ENCODE assay signal across 2 cellular contexts in the genomic region with DNA sequence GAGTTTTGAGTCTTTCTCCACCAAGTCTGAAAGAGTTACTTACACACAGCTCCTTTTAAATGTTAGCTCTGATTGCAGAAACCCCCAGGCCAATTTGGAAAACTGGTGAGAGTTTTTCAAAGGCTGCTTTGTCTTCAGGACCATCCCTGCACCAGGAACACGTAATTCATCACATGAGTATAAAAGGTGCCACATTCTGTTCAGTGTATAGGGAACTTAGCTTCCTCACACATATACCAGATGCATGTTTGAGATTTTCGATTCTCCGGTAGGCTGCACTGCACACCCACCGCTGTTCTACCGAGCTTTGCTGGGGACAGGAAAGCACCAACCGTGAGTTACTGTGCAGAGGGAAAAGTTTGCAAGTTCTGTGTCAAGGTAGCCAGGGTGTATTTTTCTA.
TF ChIP-seq lines count a peak whose summit lies in the region.

No MANE protein-coding gene starts in this region.

TF ChIP-seq in GM23338, 12 proteins besides CTCF, POLR2A, EP300 and RAD21 (continues in another document):
- TF ChIP-seq, protein P1, sequence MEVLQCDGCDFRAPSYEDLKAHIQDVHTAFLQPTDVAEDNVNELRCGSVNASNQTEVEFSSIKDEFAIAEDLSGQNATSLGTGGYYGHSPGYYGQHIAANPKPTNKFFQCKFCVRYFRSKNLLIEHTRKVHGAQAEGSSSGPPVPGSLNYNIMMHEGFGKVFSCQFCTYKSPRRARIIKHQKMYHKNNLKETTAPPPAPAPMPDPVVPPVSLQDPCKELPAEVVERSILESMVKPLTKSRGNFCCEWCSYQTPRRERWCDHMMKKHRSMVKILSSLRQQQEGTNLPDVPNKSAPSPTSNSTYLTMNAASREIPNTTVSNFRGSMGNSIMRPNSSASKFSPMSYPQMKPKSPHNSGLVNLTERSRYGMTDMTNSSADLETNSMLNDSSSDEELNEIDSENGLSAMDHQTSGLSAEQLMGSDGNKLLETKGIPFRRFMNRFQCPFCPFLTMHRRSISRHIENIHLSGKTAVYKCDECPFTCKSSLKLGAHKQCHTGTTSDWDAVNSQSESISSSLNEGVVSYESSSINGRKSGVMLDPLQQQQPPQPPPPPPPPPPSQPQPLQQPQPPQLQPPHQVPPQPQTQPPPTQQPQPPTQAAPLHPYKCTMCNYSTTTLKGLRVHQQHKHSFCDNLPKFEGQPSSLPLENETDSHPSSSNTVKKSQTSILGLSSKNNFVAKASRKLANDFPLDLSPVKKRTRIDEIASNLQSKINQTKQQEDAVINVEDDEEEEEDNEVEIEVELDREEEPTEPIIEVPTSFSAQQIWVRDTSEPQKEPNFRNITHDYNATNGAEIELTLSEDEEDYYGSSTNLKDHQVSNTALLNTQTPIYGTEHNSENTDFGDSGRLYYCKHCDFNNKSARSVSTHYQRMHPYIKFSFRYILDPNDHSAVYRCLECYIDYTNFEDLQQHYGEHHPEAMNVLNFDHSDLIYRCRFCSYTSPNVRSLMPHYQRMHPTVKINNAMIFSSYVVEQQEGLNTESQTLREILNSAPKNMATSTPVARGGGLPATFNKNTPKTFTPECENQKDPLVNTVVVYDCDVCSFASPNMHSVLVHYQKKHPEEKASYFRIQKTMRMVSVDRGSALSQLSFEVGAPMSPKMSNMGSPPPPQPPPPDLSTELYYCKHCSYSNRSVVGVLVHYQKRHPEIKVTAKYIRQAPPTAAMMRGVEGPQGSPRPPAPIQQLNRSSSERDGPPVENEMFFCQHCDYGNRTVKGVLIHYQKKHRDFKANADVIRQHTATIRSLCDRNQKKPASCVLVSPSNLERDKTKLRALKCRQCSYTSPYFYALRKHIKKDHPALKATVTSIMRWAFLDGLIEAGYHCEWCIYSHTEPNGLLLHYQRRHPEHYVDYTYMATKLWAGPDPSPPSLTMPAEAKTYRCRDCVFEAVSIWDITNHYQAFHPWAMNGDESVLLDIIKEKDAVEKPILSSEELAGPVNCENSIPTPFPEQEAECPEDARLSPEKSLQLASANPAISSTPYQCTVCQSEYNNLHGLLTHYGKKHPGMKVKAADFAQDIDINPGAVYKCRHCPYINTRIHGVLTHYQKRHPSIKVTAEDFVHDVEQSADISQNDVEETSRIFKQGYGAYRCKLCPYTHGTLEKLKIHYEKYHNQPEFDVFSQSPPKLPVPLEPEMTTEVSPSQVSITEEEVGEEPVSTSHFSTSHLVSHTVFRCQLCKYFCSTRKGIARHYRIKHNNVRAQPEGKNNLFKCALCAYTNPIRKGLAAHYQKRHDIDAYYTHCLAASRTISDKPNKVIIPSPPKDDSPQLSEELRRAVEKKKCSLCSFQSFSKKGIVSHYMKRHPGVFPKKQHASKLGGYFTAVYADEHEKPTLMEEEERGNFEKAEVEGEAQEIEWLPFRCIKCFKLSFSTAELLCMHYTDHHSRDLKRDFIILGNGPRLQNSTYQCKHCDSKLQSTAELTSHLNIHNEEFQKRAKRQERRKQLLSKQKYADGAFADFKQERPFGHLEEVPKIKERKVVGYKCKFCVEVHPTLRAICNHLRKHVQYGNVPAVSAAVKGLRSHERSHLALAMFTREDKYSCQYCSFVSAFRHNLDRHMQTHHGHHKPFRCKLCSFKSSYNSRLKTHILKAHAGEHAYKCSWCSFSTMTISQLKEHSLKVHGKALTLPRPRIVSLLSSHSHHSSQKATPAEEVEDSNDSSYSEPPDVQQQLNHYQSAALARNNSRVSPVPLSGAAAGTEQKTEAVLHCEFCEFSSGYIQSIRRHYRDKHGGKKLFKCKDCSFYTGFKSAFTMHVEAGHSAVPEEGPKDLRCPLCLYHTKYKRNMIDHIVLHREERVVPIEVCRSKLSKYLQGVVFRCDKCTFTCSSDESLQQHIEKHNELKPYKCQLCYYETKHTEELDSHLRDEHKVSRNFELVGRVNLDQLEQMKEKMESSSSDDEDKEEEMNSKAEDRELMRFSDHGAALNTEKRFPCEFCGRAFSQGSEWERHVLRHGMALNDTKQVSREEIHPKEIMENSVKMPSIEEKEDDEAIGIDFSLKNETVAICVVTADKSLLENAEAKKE (CRISPR knock-in tag; IDR thresholded peaks at IDR 0.05) = no peak
- TF ChIP-seq POLR2AphosphoS5 (IDR thresholded peaks at IDR 0.05; ENCODE audit: low read depth) = no peak
- TF ChIP-seq, protein P2, sequence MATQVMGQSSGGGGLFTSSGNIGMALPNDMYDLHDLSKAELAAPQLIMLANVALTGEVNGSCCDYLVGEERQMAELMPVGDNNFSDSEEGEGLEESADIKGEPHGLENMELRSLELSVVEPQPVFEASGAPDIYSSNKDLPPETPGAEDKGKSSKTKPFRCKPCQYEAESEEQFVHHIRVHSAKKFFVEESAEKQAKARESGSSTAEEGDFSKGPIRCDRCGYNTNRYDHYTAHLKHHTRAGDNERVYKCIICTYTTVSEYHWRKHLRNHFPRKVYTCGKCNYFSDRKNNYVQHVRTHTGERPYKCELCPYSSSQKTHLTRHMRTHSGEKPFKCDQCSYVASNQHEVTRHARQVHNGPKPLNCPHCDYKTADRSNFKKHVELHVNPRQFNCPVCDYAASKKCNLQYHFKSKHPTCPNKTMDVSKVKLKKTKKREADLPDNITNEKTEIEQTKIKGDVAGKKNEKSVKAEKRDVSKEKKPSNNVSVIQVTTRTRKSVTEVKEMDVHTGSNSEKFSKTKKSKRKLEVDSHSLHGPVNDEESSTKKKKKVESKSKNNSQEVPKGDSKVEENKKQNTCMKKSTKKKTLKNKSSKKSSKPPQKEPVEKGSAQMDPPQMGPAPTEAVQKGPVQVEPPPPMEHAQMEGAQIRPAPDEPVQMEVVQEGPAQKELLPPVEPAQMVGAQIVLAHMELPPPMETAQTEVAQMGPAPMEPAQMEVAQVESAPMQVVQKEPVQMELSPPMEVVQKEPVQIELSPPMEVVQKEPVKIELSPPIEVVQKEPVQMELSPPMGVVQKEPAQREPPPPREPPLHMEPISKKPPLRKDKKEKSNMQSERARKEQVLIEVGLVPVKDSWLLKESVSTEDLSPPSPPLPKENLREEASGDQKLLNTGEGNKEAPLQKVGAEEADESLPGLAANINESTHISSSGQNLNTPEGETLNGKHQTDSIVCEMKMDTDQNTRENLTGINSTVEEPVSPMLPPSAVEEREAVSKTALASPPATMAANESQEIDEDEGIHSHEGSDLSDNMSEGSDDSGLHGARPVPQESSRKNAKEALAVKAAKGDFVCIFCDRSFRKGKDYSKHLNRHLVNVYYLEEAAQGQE (IDR thresholded peaks at IDR 0.05; ENCODE audit: unreplicated experiment) = no peak
- TF ChIP-seq JUNB (IDR thresholded peaks at IDR 0.05; ENCODE audit: unreplicated experiment) = no peak
- TF ChIP-seq ZNF114 (CRISPR knock-in tag; IDR thresholded peaks at IDR 0.05) = no peak
- no peak for TF ChIP-seq ZNF331 (CRISPR knock-in tag; IDR thresholded peaks at IDR 0.05; ENCODE audit: low read depth)
- TF ChIP-seq NANOG (IDR thresholded peaks at IDR 0.05; ENCODE audit: borderline replicate concordance) = no peak
- no peak for TF ChIP-seq CREB1 (CRISPR knock-in tag; IDR thresholded peaks at IDR 0.05; ENCODE audit: low read depth)
- no peak for TF ChIP-seq EZH2phosphoT487 (IDR thresholded peaks at IDR 0.05; ENCODE audit: unreplicated experiment)
- no peak for TF ChIP-seq STAT1 (IDR thresholded peaks at IDR 0.05; ENCODE audit: unreplicated experiment)
- no peak for TF ChIP-seq EZH2 (IDR thresholded peaks at IDR 0.05; ENCODE audit: low read depth, unreplicated experiment)

TF ChIP-seq in H1, 55 proteins besides CTCF, POLR2A, EP300 and RAD21:
- TF ChIP-seq CREB1 (IDR thresholded peaks at IDR 0.05) (no peak), NANOG (IDR thresholded peaks at IDR 0.05; ENCODE audit: insufficient read depth, low read depth, low read length, poor library complexity, severe bottlenecking) (no peak), SP2 (IDR thresholded peaks at IDR 0.05; ENCODE audit: low read length) (no peak), HDAC2 (IDR thresholded peaks at IDR 0.05; ENCODE audit: borderline replicate concordance in 1 of 2, low read depth in 2 of 2, low read length in 2 of 2) (no peak), FOSL1 (IDR thresholded peaks at IDR 0.05; ENCODE audit: insufficient read depth, low read depth, low read length) (no peak), BCL11A (IDR thresholded peaks at IDR 0.05; ENCODE audit: low read depth in 2 of 2, low read length in 2 of 2) (no peak)
